Comparison of ENCODE assay signal across 27 cellular contexts in the genomic region with DNA sequence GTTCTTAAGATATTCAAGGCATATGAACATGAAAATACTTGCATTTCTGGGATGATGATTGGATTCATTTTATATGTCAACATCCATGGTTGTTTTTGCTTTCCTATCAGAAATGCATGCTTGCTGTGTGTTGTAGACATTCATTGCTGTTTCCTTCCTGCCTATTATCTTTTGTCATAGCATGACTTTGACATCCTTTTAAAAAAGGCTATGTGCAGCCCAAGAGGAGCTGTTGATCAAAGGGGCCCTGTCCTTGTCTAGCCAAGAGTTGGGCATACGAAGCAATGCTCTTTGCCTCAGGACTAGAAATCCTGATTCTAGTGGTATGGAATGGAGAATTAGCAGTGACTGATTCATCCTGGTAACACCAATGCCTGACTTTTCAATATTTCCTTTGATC.
"Had no signal": no experiment of that assay in that cellular context is flagged by ENCODE, and none has a peak within 500 bp of the region (broad histone marks: within the 10 kb centered on the region; RNA-seq: fewer than 3 reads in every experiment).

No MANE protein-coding gene starts in this region.

- H3K4me3 ChIP-seq: Peyer's patch had no signal

- H3K27ac ChIP-seq: brain microvascular endothelial cell, KMS-11, Peyer's patch, RWPE1 had no signal

- H3K9ac ChIP-seq: KMS-11 had no signal

- H3K4me2 ChIP-seq: KMS-11 had no signal

- H3K27me3 ChIP-seq: brain microvascular endothelial cell, Peyer's patch had no signal

- H3K9me3 ChIP-seq: Peyer's patch had no signal

- ATAC-seq: activated CD8-positive, alpha-beta T cell treated with anti-CD3 and anti-CD28 coated beads for 36 hours; activated T-cell treated with anti-CD3 and anti-CD28 coated beads, Interleukin-2, amount 50 U/mL, for 72 hours; activated T-helper 17 cell treated with anti-CD3 and anti-CD28 coated beads, Interleukin-2, amount 50 U/mL, for 72 hours; PC-3; Right ventricle myocardium inferior had no signal

- DNase-seq: activated CD4-positive, alpha-beta T cell treated with anti-CD3 and anti-CD28 coated beads, Interleukin-2, amount 50 U/mL, for 4 hours; activated CD8-positive, alpha-beta T cell treated with anti-CD3 and anti-CD28 coated beads for 36 hours; activated effector memory CD4-positive, alpha-beta T cell treated with anti-CD3 and anti-CD28 coated beads, Interleukin-2, amount 50 U/mL, for 16 hours; activated naive CD4-positive, alpha-beta T cell; activated naive CD4-positive, alpha-beta T cell treated with anti-CD3 and anti-CD28 coated beads, Interleukin-2, amount 50 U/mL, for 16 hours; activated naive CD8-positive, alpha-beta T cell treated with anti-CD3 and anti-CD28 coated beads for 36 hours; activated T-cell treated with anti-CD3 and anti-CD28 coated beads, Interleukin-2, amount 50 U/mL, for 1 hour; activated T-cell treated with anti-CD3 and anti-CD28 coated beads, Interleukin-2, amount 50 U/mL, for 72 hours; amniotic stem cell; aorta; brain microvascular endothelial cell; central memory CD4-positive, alpha-beta T cell; NCI-H1092 treated with DMSO at 0.1 percent for 48 hours; NCI-H146; NCI-H187; NCI-H2029 treated with DMSO at 0.1 percent for 48 hours; NCI-H2107; NCI-H446 treated with DMSO at 0.1 percent for 48 hours; NCI-H524; PC-3; Peyer's patch; SIG-M5; T1000 had no signal

- H3K36me3 ChIP-seq: brain microvascular endothelial cell, Peyer's patch had no signal

- H3K4me1 ChIP-seq: Peyer's patch had no signal
